8 cellular contexts compared by ENCODE assay signal in genomic region chr20:8602389-8603116, GRCh38.
DNase-seq lines count a peak whose midpoint lies in the region; ATAC-seq and FAIRE-seq lines count a peak whose summit lies in the region.

No MANE protein-coding gene starts in this region.

- DNase-seq in GM18507 (ENCODE audit: extremely low spot score, insufficient read length, low read depth) (no peak), GM23248 (peak; percentile 17), NCI-H69 (lab: John Stamatoyannopoulos, UW) (peak; percentile 37), right cardiac atrium (no peak), RKO (ENCODE audit: low spot score) (no peak), GDM1 (lab: John Stamatoyannopoulos, UW) (no peak), ureter (ENCODE audit: low spot score) (no peak), DMS79 (lab: John Stamatoyannopoulos, UW) (no peak)

- FAIRE-seq in GM18507 (lab: Jason Lieb, UNC), result peak; percentile 66

- no peak overlapping the region for H3K4me3 ChIP-seq in GM23248
- peak overlapping the region; percentile 57 for H3K4me3 ChIP-seq in right cardiac atrium (ENCODE audit: low read length)

- H3K4me2 ChIP-seq in GM23248 (ENCODE audit: unreplicated experiment), result peak overlapping the region; percentile 34

- intact Hi-C loops in right cardiac atrium (cut with DNase I), result no loop called here

- no peaks in the 10 kb centered on the region for H3K79me2 ChIP-seq in GM23248 (ENCODE audit: insufficient read depth)

- WGBS in GM23248 (ENCODE audit: low coverage in 1 of 2, low lambda C conversion rate in 2 of 2, missing lambda C conversion rate in 2 of 2), 2 experiments, result 80 to 84% methylated on average over 3 of the region's 3 CpGs
- WGBS in right cardiac atrium, result 36% methylated on average over 3 of the region's 3 CpGs

- H3K4me1 ChIP-seq in GM23248 (ENCODE audit: insufficient read depth), result 0 out of 2 replicates have a peak, but pooled peaks cover 3% of the 10 kb centered on the region
- H3K4me1 ChIP-seq in right cardiac atrium (ENCODE audit: control insufficient read depth, insufficient read depth, low read length), result peaks cover 2% of the 10 kb centered on the region

- in situ Hi-C loops in GM23248 (cut with MboI), result no loop called here

- no peak for ATAC-seq in right cardiac atrium

- H3K27me3 ChIP-seq in GM23248 (replicated peaks; ENCODE audit: insufficient read depth) (no peaks in the 10 kb centered on the region), right cardiac atrium (ENCODE audit: control insufficient read depth, insufficient read depth) (no peaks in the 10 kb centered on the region)

- H3K36me3 ChIP-seq in GM23248 (ENCODE audit: low read depth), result no peaks in the 10 kb centered on the region

- no peaks in the 10 kb centered on the region for H3K9me2 ChIP-seq in GM23248 (ENCODE audit: insufficient read depth)

- no peaks in the 10 kb centered on the region for H3F3A ChIP-seq in GM23248 (ENCODE audit: insufficient read depth)

- H4K20me1 ChIP-seq in GM23248 (ENCODE audit: insufficient read depth), result no peaks in the 10 kb centered on the region

- H2AFZ ChIP-seq in GM23248, result peak overlapping the region; percentile 43

- H3K9me3 ChIP-seq in GM23248 (ENCODE audit: low read depth) (no peaks in the 10 kb centered on the region), right cardiac atrium (ENCODE audit: control insufficient read depth, low read length) (no peaks in the 10 kb centered on the region)

- H3K9ac ChIP-seq in GM23248, result peak overlapping the region; percentile 2; the same call in 1 of the 2 replicates

- H3K27ac ChIP-seq in GM23248 (no peak overlapping the region), right cardiac atrium (ENCODE audit: low read length) (no peak overlapping the region)

Comparison
In these comparisons a context has a peak if more than half of its experiments do, and no peak if none do; other contexts are left out.
1. DNase-seq: peak in GM23248 (single experiment) and NCI-H69 (single experiment); none in GM18507 (single experiment), right cardiac atrium (0 of 3), RKO (single experiment), GDM1 (single experiment), ureter (single experiment) and DMS79 (single experiment).